In genomic region chr6:72522735-72523141, GRCh38 we compare ENCODE assay signal across 9 cellular contexts.
A peak's percentile ranks its signal among the peaks of the same experiment; 100 is the strongest.
DNase-seq lines count a peak whose midpoint lies in the region; ATAC-seq and TF ChIP-seq lines count a peak whose summit lies in the region.
"Had no signal": no experiment of that assay in that cellular context is flagged by ENCODE, and none has a peak within 500 bp of the region (broad histone marks: within the 10 kb centered on the region; RNA-seq: fewer than 3 reads in every experiment).

No MANE protein-coding gene starts in this region.

- no peak for TF ChIP-seq EP300 in SK-N-SH (IDR thresholded peaks at IDR 0.05; ENCODE audit: borderline replicate concordance in 1 of 2, low read depth in 1 of 2, low read length in 1 of 2)

- H3K4me3 ChIP-seq in SK-N-SH (ENCODE audit: low read depth in 2 of 2, low read length in 1 of 2) (no peak overlapping the region), uterus (no peak overlapping the region)

- H3K9me2 ChIP-seq in SK-N-SH, result no peaks in the 10 kb centered on the region

- WGBS in SK-N-SH (ENCODE audit: low lambda C conversion rate), result 100% methylated on average over 3 of the region's 5 CpGs

- intact Hi-C loops in uterus (cut with DNase I; ENCODE audit: low total_unique reads), result no loop called here
- intact Hi-C loops in sciatic nerve (cut with DNase I), result no loop called here

- TF ChIP-seq CTCF in SK-N-SH (IDR thresholded peaks at IDR 0.05) (no peak), uterus (IDR thresholded peaks at IDR 0.05) (no peak)

- no peak overlapping the region for H3K9ac ChIP-seq in SK-N-SH

- ATAC-seq in SK-N-SH treated with all-trans-retinoic acid at 6 μM for 48 hours, result no peak
- ATAC-seq in HG02763 (IDR thresholded peaks at IDR 0.05; ENCODE audit: unreplicated experiment), result peak; percentile 45
- no peak for ATAC-seq in sciatic nerve

- CTCF ChIA-PET in SK-N-SH (lab: Yijun Ruan, JAX), result interaction anchor here (0.7 kb wide), 1 partner anchor 70 kb away, joined by 3 read pairs; no protein-coding TSS in a partner anchor

- H3F3A ChIP-seq in SK-N-SH (replicated peaks; ENCODE audit: insufficient read depth), result no peaks in the 10 kb centered on the region

- no peak overlapping the region for H3K27ac ChIP-seq in SK-N-SH (ENCODE audit: low read depth in 2 of 2, low read length in 1 of 2)
- no peak overlapping the region for H3K27ac ChIP-seq in uterus
- H3K27ac ChIP-seq: epithelial cell of prostate had no signal

- no peak overlapping the region for H2AFZ ChIP-seq in SK-N-SH (ENCODE audit: low read depth)

- POLR2A ChIA-PET in SK-N-SH (lab: Yijun Ruan, JAX), result no interaction called here

- TF ChIP-seq RAD21 in SK-N-SH (IDR thresholded peaks at IDR 0.05; ENCODE audit: low read length), result no peak

- no peaks in the 10 kb centered on the region for H3K9me3 ChIP-seq in SK-N-SH
- H3K9me3 ChIP-seq in uterus, result no peaks in the 10 kb centered on the region

- no peaks in the 10 kb centered on the region for H3K27me3 ChIP-seq in SK-N-SH (ENCODE audit: insufficient read depth)
- H3K27me3 ChIP-seq in uterus, result no peaks in the 10 kb centered on the region

- no peaks in the 10 kb centered on the region for H4K20me1 ChIP-seq in SK-N-SH (ENCODE audit: insufficient read depth)

- peak; percentile 7 for DNase-seq in SK-N-SH
- peak; percentile 29 for DNase-seq in NCI-H510A (lab: John Stamatoyannopoulos, UW)
- peak; percentile 61 for DNase-seq in iPS-NIHi11 (ENCODE audit: low spot score)
- no peak for DNase-seq in G401 (ENCODE audit: low spot score)
- DNase-seq in uterus, result no peak
- no peak for DNase-seq in sciatic nerve (ENCODE audit: low spot score)

- H3K36me3 ChIP-seq in SK-N-SH (replicated peaks in 1 of 2; ENCODE audit: control insufficient read depth in 1 of 2, insufficient read depth in 2 of 2, low read length in 1 of 2) (no peaks in the 10 kb centered on the region), uterus (no peaks in the 10 kb centered on the region)

- TF ChIP-seq POLR2A in uterus (IDR thresholded peaks at IDR 0.05), result no peak

- H3K4me1 ChIP-seq in SK-N-SH (ENCODE audit: control insufficient read depth in 1 of 2, insufficient read depth in 2 of 2, low read depth in 1 of 2, low read length in 1 of 2) (peaks cover 0 to 4% of the 10 kb centered on the region in 2 experiments; a peak in 1 of 4 replicates), uterus (no peaks in the 10 kb centered on the region)

- in situ Hi-C loops in G401 (cut with HindIII; ENCODE audit: low sequenced_read_pairs), result no loop called here

- H3K79me2 ChIP-seq in SK-N-SH (ENCODE audit: insufficient read depth), result no peaks in the 10 kb centered on the region

- no peak overlapping the region for H3K4me2 ChIP-seq in SK-N-SH

TF ChIP-seq in SK-N-SH, 30 proteins besides CTCF, POLR2A, EP300 and RAD21:
- TF ChIP-seq POLR2AphosphoS5 (IDR thresholded peaks at IDR 0.05; ENCODE audit: low read depth, low read length) (no peak), NRF1 (IDR thresholded peaks at IDR 0.05; ENCODE audit: low read depth, low read length) (no peak), FOXM1 (IDR thresholded peaks at IDR 0.05; ENCODE audit: low read depth) (no peak), SMC3 (IDR thresholded peaks at IDR 0.05; ENCODE audit: low read depth, low read length) (no peak), JUND (IDR thresholded peaks at IDR 0.05) (no peak), FOSL2 (IDR thresholded peaks at IDR 0.05; ENCODE audit: borderline replicate concordance, low read depth) (no peak)

TF ChIP-seq in SK-N-SH treated with all-trans-retinoic acid at 6 μM for 48 hours, 23 proteins besides CTCF, POLR2A, EP300 and RAD21 (continues in another document):
- TF ChIP-seq TCF4 (CRISPR knock-in tag; IDR thresholded peaks at IDR 0.05; ENCODE audit: borderline replicate concordance) (no peak), ZNF70 (CRISPR knock-in tag; IDR thresholded peaks at IDR 0.05) (no peak), CREB5 (CRISPR knock-in tag; IDR thresholded peaks at IDR 0.05; ENCODE audit: low read depth) (no peak), ZNF565 (CRISPR knock-in tag; conservative IDR thresholded peaks at IDR 0.05; ENCODE audit: low read depth) (no peak), GLIS3 (CRISPR knock-in tag; IDR thresholded peaks at IDR 0.05) (no peak), RARB (CRISPR knock-in tag; IDR thresholded peaks at IDR 0.05) (no peak), PATZ1 (CRISPR knock-in tag; IDR thresholded peaks at IDR 0.05; ENCODE audit: borderline replicate concordance) (no peak), ISL1 (CRISPR knock-in tag; IDR thresholded peaks at IDR 0.05) (no peak), ARNTL (CRISPR knock-in tag; IDR thresholded peaks at IDR 0.05; ENCODE audit: borderline replicate concordance, low read depth) (no peak), TOX (CRISPR knock-in tag; IDR thresholded peaks at IDR 0.05; ENCODE audit: borderline replicate concordance) (no peak), CSDC2 (CRISPR knock-in tag; IDR thresholded peaks at IDR 0.05) (no peak), ZC3H10 (CRISPR knock-in tag; IDR thresholded peaks at IDR 0.05) (no peak), PPARA (CRISPR knock-in tag; IDR thresholded peaks at IDR 0.05; ENCODE audit: borderline replicate concordance) (no peak), ZFP30 (CRISPR knock-in tag; IDR thresholded peaks at IDR 0.05) (no peak), ZFP3 (CRISPR knock-in tag; IDR thresholded peaks at IDR 0.05) (no peak), ZNF8 (CRISPR knock-in tag; IDR thresholded peaks at IDR 0.05) (no peak)
- TF ChIP-seq, protein P1, sequence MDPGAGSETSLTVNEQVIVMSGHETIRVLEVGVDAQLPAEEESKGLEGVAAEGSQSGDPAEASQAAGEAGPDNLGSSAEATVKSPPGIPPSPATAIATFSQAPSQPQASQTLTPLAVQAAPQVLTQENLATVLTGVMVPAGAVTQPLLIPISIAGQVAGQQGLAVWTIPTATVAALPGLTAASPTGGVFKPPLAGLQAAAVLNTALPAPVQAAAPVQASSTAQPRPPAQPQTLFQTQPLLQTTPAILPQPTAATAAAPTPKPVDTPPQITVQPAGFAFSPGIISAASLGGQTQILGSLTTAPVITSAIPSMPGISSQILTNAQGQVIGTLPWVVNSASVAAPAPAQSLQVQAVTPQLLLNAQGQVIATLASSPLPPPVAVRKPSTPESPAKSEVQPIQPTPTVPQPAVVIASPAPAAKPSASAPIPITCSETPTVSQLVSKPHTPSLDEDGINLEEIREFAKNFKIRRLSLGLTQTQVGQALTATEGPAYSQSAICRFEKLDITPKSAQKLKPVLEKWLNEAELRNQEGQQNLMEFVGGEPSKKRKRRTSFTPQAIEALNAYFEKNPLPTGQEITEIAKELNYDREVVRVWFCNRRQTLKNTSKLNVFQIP (CRISPR knock-in tag; IDR thresholded peaks at IDR 0.05; ENCODE audit: borderline replicate concordance, low read depth), result no peak
- TF ChIP-seq, protein P2, sequence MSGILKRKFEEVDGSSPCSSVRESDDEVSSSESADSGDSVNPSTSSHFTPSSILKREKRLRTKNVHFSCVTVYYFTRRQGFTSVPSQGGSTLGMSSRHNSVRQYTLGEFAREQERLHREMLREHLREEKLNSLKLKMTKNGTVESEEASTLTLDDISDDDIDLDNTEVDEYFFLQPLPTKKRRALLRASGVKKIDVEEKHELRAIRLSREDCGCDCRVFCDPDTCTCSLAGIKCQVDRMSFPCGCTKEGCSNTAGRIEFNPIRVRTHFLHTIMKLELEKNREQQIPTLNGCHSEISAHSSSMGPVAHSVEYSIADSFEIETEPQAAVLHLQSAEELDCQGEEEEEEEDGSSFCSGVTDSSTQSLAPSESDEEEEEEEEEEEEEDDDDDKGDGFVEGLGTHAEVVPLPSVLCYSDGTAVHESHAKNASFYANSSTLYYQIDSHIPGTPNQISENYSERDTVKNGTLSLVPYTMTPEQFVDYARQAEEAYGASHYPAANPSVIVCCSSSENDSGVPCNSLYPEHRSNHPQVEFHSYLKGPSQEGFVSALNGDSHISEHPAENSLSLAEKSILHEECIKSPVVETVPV (CRISPR knock-in tag; IDR thresholded peaks at IDR 0.05), result no peak

Comparison
In these comparisons a context has a peak if more than half of its experiments do, and no peak if none do; other contexts are left out.
1. DNase-seq: peak in SK-N-SH (single experiment), NCI-H510A (single experiment) and iPS-NIHi11 (single experiment); none in G401 (single experiment), uterus (0 of 2) and sciatic nerve (single experiment).